9 cellular contexts compared by ENCODE assay signal in genomic region chr11:8962827-8963226, GRCh38. TPM values are rescaled to one million over a fixed set of nuclear protein-coding genes. Genes with fewer than 3 reads are reported as not detected.
DNase-seq lines count a peak whose midpoint lies in the region; ATAC-seq, FAIRE-seq and TF ChIP-seq lines count a peak whose summit lies in the region.
"Had no signal": no experiment of that assay in that cellular context is flagged by ENCODE, and none has a peak within 500 bp of the region (broad histone marks: within the 10 kb centered on the region; RNA-seq: fewer than 3 reads in every experiment).

No MANE protein-coding gene starts in this region.

- peak overlapping the region; percentile 84 for H3K4me3 Mint-ChIP-seq in Caco-2 (ENCODE audit: unreplicated experiment)

- no peaks in the 10 kb centered on the region for H3K36me3 Mint-ChIP-seq in Caco-2 (ENCODE audit: insufficient read depth, unreplicated experiment)

- H3K79me1 ChIP-seq in trophoblast cell (ENCODE audit: low read length): peaks cover 12% of the 10 kb centered on the region

- H4K12ac ChIP-seq in trophoblast cell (ENCODE audit: low read depth, low read length): no peak overlapping the region

- no peaks in the 10 kb centered on the region for H4K20me1 ChIP-seq in OCI-LY1 (ENCODE audit: insufficient read depth, low read length)

- H3K4ac ChIP-seq in trophoblast cell (ENCODE audit: low read depth, low read length): no peak overlapping the region

- no peak overlapping the region for H2BK12ac ChIP-seq in trophoblast cell (ENCODE audit: low read length)

- no peak overlapping the region for H2BK5ac ChIP-seq in trophoblast cell (ENCODE audit: low read depth, low read length, poor library complexity)

- H3K4me1 Mint-ChIP-seq in Caco-2 (ENCODE audit: low read depth, unreplicated experiment): peaks cover 6% of the 10 kb centered on the region

- H3K9me3 Mint-ChIP-seq in Caco-2 (ENCODE audit: unreplicated experiment): no peaks in the 10 kb centered on the region

- WGBS in pancreas, 2 donors: 11 to 16% methylated on average over 2 of the region's 2 CpGs
- no CpG with 5 or more reads among the region's 2 CpGs for WGBS in trophoblast cell (ENCODE audit: extremely low coverage, insufficient coverage, insufficient read length)

- H3K27ac ChIP-seq in OCI-LY1 (ENCODE audit: low read depth, low read length, poor library complexity, severe bottlenecking): peak overlapping the region; percentile 33
- H3K27ac ChIP-seq in effector memory CD4-positive, alpha-beta T cell (ENCODE audit: insufficient read depth, low read length, poor library complexity, severe bottlenecking): no peak overlapping the region
- H3K27ac ChIP-seq in pancreas: no peak overlapping the region
- no peak overlapping the region for H3K27ac ChIP-seq in trophoblast cell (ENCODE audit: low read depth, low read length)

- CTCF ChIA-PET in Caco-2 (lab: Charles Lee): interaction anchor here (0.8 kb wide), 1 partner anchor 175 kb away, joined by 3 read pairs; no protein-coding TSS in a partner anchor

- H3K27me3 Mint-ChIP-seq in Caco-2 (ENCODE audit: insufficient read depth, unreplicated experiment): no peaks in the 10 kb centered on the region

- H3K27me3 ChIP-seq in Caco-2 (replicated peaks; ENCODE audit: control insufficient read depth, insufficient read depth, low read length): no peaks in the 10 kb centered on the region
- no peaks in the 10 kb centered on the region for H3K27me3 ChIP-seq in OCI-LY1 (ENCODE audit: insufficient read depth, low read length)
- no peaks in the 10 kb centered on the region for H3K27me3 ChIP-seq in effector memory CD4-positive, alpha-beta T cell (replicated peaks; ENCODE audit: control insufficient read depth, insufficient read depth, low read length, poor library complexity, severe bottlenecking)
- no peaks in the 10 kb centered on the region for H3K27me3 ChIP-seq in pancreas
- no peaks in the 10 kb centered on the region for H3K27me3 ChIP-seq in trophoblast cell (ENCODE audit: insufficient read depth, low read length)

- H4K8ac ChIP-seq in trophoblast cell (ENCODE audit: low read depth, low read length): no peak overlapping the region

- H2AK5ac ChIP-seq in trophoblast cell (ENCODE audit: low read length): no peak overlapping the region

- no peak for DNase-seq in Caco-2
- no peak for DNase-seq in effector memory CD4-positive, alpha-beta T cell
- no peak for DNase-seq in pancreas
- no peak for DNase-seq in stimulated activated CD4-positive, alpha-beta T cell treated with anti-CD3 and anti-CD28 coated beads, Interleukin-2, amount 100 ng/mL, for 48 hours
- no peak for DNase-seq in trophoblast cell
- no peak for DNase-seq in SW480 (ENCODE audit: low spot score)
- no peak for DNase-seq in cardiac septum (ENCODE audit: low spot score)
- DNase-seq: NCI-H345 had no signal

- peak overlapping the region; percentile 48 for H3K27ac Mint-ChIP-seq in Caco-2 (ENCODE audit: unreplicated experiment)

- peak overlapping the region; percentile 93 for H3K4me2 ChIP-seq in OCI-LY1 (ENCODE audit: low read length)
- no peak overlapping the region for H3K4me2 ChIP-seq in trophoblast cell (ENCODE audit: low read length)

- intact Hi-C loops in Caco-2 (cut with micrococcal nuclease; ENCODE audit: unreplicated experiment): no loop called here
- intact Hi-C loops in pancreas (cut with DNase I): no loop called here
- intact Hi-C loops in cardiac septum (cut with DNase I): loop anchor here (5.0 kb wide), 3 partner anchors 51 to 276 kb away; partner anchors contain the start of gene AKIP1

- BruUV-seq in Caco-2 (replicated peaks; lab: Mats Ljungman, UMichigan): no TSS peak

- H3K9ac ChIP-seq in OCI-LY1 (ENCODE audit: low read length) (peak overlapping the region; percentile 93), trophoblast cell (ENCODE audit: low read length) (no peak overlapping the region)

- H3K9me3 ChIP-seq in Caco-2: no peaks in the 10 kb centered on the region
- H3K9me3 ChIP-seq in OCI-LY1 (ENCODE audit: low read length): no peaks in the 10 kb centered on the region
- H3K9me3 ChIP-seq in effector memory CD4-positive, alpha-beta T cell (ENCODE audit: control insufficient read depth, low read length): no peaks in the 10 kb centered on the region
- H3K9me3 ChIP-seq in pancreas: no peaks in the 10 kb centered on the region
- no peaks in the 10 kb centered on the region for H3K9me3 ChIP-seq in trophoblast cell (ENCODE audit: insufficient read depth, low read depth, low read length)

- H3K36me3 ChIP-seq in Caco-2 (ENCODE audit: control insufficient read depth, insufficient read depth, low read length): no peaks in the 10 kb centered on the region
- peaks cover 9% of the 10 kb centered on the region; the same call in 1 of the 2 replicates for H3K36me3 ChIP-seq in OCI-LY1 (ENCODE audit: insufficient read depth, low read length)
- no peaks in the 10 kb centered on the region for H3K36me3 ChIP-seq in effector memory CD4-positive, alpha-beta T cell (ENCODE audit: control insufficient read depth, insufficient read depth, low read length)
- H3K36me3 ChIP-seq in pancreas: no peaks in the 10 kb centered on the region
- H3K36me3 ChIP-seq in trophoblast cell (ENCODE audit: control insufficient read depth in 1 of 2, insufficient read depth in 2 of 2, low read length in 2 of 2): no peaks in the 10 kb centered on the region

- H3K4me3 ChIP-seq in Caco-2 (ENCODE audit: low read depth, low read length): no peak overlapping the region
- peak overlapping the region; percentile 95 for H3K4me3 ChIP-seq in OCI-LY1 (ENCODE audit: low read depth, low read length, poor library complexity, severe bottlenecking)
- peak overlapping the region; percentile 93 for H3K4me3 ChIP-seq in effector memory CD4-positive, alpha-beta T cell (ENCODE audit: insufficient read depth, low read depth, low read length, poor library complexity, severe bottlenecking)
- H3K4me3 ChIP-seq in pancreas: peak overlapping the region in 3 of 4 donors; percentile 67 to 89 (median 79)
- no peak overlapping the region for H3K4me3 ChIP-seq in trophoblast cell (ENCODE audit: low read depth, low read length)

- FAIRE-seq in pancreas (lab: Jason Lieb, UNC): no peak

- H2AFZ ChIP-seq in OCI-LY1 (ENCODE audit: low read length) (no peak overlapping the region), trophoblast cell (ENCODE audit: insufficient read depth, low read length, poor library complexity) (no peak overlapping the region)

- no peak for TF ChIP-seq CTCF in Caco-2 (IDR thresholded peaks at IDR 0.05; ENCODE audit: insufficient read depth in 1 of 2, low read depth in 1 of 2, low read length in 1 of 2, severe bottlenecking in 1 of 2, unreplicated experiment in 1 of 2)
- no peak for TF ChIP-seq CTCF in OCI-LY1 (IDR thresholded peaks at IDR 0.05; ENCODE audit: low read length)
- no peak for TF ChIP-seq CTCF in pancreas (IDR thresholded peaks at IDR 0.05)

- no peak overlapping the region for H4K91ac ChIP-seq in trophoblast cell (ENCODE audit: low read depth, low read length)

- POLR2A ChIA-PET in Caco-2 (lab: Charles Lee): no interaction called here

- H3K18ac ChIP-seq in trophoblast cell (ENCODE audit: low read length): no peak overlapping the region

- H3F3A ChIP-seq in OCI-LY1 (ENCODE audit: insufficient read depth, low read length): no peaks in the 10 kb centered on the region

- H3K14ac ChIP-seq in trophoblast cell (ENCODE audit: low read length): no peak overlapping the region

- H3K4me1 ChIP-seq in Caco-2 (no peaks in the 10 kb centered on the region), OCI-LY1 (ENCODE audit: insufficient read depth, low read length, severe bottlenecking) (peaks cover 32% of the 10 kb centered on the region), pancreas (peaks cover 0 to 11% (median 10%) of the 10 kb centered on the region in 3 donors), trophoblast cell (ENCODE audit: control insufficient read depth in 1 of 2, insufficient read depth in 2 of 2, low read length in 2 of 2) (peaks cover 6 to 9% of the 10 kb centered on the region in 2 experiments)
- peaks cover 13% of the 10 kb centered on the region for H3K4me1 ChIP-seq in effector memory CD4-positive, alpha-beta T cell (ENCODE audit: control insufficient read depth, insufficient read depth, low read length, poor library complexity, severe bottlenecking)

- peaks cover 33% of the 10 kb centered on the region for H3K79me2 ChIP-seq in OCI-LY1 (ENCODE audit: insufficient read depth, low read length)
- H3K79me2 ChIP-seq in trophoblast cell (ENCODE audit: control insufficient read depth, insufficient read depth, low read length, poor library complexity): peaks cover 9% of the 10 kb centered on the region

- H2BK120ac ChIP-seq in trophoblast cell (ENCODE audit: insufficient read depth, low read length, poor library complexity): no peak overlapping the region

- H3K23ac ChIP-seq in trophoblast cell (ENCODE audit: low read length): no peak overlapping the region

- no peak for ATAC-seq in pancreas

- H3K9me2 ChIP-seq in OCI-LY1 (ENCODE audit: low read depth, low read length): no peaks in the 10 kb centered on the region

RNA-seq across cellular contexts. Expression of gene TMEM9B, which starts 1.4 kb away (rescaled TPM):
- total RNA-seq in Caco-2 (2022) (26.0 and 29.6 TPM in 2 replicates), pancreas (10 to 100 TPM; 12.8 to 23.3 (median 19.5) TPM), cardiac septum (43.7 TPM)
- 10 to 100 TPM; 14.7 to 39.4 TPM for polyA plus RNA-seq in pancreas
- 19.3 and 19.7 TPM in 2 replicates for polyA plus RNA-seq in trophoblast cell (2013)

RNA-seq across cellular contexts. Expression of gene ASCL3, which starts 20.0 kb away (rescaled TPM):
- total RNA-seq in Caco-2 (2022) (not detected in 2 replicates), pancreas (under 1 TPM in 1 of 6 donors, not detected in 5; 0.34 TPM), cardiac septum (not detected)
- not detected for polyA plus RNA-seq in pancreas
- not detected in 2 replicates for polyA plus RNA-seq in trophoblast cell (2013)

RNA-seq across cellular contexts. Expression of gene C11orf16, which starts 30.1 kb away (rescaled TPM):
- total RNA-seq in Caco-2 (2022) (not detected in 2 replicates), pancreas (not detected), cardiac septum (not detected)
- polyA plus RNA-seq in pancreas: not detected
- not detected in 2 replicates for polyA plus RNA-seq in trophoblast cell (2013)

RNA-seq across cellular contexts. Expression of gene NRIP3, which starts 41.0 kb away (rescaled TPM):
- total RNA-seq in Caco-2 (2022) (10.0 and 13.0 TPM in 2 replicates), pancreas (under 1 TPM; 0.16 to 0.44 (median 0.28) TPM), cardiac septum (1.0 TPM)
- under 1 TPM; 0.04 to 0.26 TPM for polyA plus RNA-seq in pancreas
- 0.60 and 0.64 TPM in 2 replicates for polyA plus RNA-seq in trophoblast cell (2013)

RNA-seq across cellular contexts. Expression of gene AKIP1, which starts 51.8 kb away (rescaled TPM):
- 28.7 and 32.6 TPM in 2 replicates for total RNA-seq in Caco-2 (2022)
- total RNA-seq in pancreas: 10 to 100 TPM in 1 of 6 donors, 1 to 10 TPM in 5; 6.3 to 11.6 (median 7.9) TPM
- 10 to 100 TPM in 1 of 2 donors, 1 to 10 TPM in 1; 6.5 to 11.6 TPM for polyA plus RNA-seq in pancreas
- polyA plus RNA-seq in trophoblast cell (2013): 11.8 and 12.2 TPM in 2 replicates
- 28.1 TPM for total RNA-seq in cardiac septum

Comparison
In these comparisons a context has a peak if more than half of its experiments do, and no peak if none do; other contexts are left out.
1. H3K4me3 ChIP-seq: peak in OCI-LY1 (single experiment), effector memory CD4-positive, alpha-beta T cell (single experiment) and pancreas (3 of 4); none in Caco-2 (single experiment) and trophoblast cell (single experiment).